ENCODE assay signal across 6 cellular contexts in the genomic region with DNA sequence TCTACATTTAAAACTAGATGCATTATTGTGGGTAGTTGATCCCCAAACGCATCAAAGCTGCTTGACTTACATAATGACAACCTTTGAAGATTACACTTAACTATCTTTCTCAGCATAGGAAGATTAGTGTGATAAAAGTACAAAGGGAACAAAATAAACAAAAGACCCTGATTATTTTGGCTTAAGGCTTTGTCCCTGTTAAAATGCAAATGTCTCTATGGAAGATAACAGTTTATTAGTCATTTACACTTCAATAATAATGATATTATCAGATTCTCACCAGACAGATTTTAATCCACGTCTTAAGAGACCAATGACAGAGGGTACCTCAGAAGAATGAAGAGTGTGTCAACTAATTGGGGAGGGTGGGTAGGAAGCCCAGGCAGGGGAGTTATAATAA.
"Had no signal": no experiment of that assay in that cellular context is flagged by ENCODE, and none has a peak within 500 bp of the region (broad histone marks: within the 10 kb centered on the region; RNA-seq: fewer than 3 reads in every experiment).

No MANE protein-coding gene starts in this region.

- DNase-seq: GF-D8 had no signal

- H3K4me3 ChIP-seq: GM12878 had no signal

- FAIRE-seq: GM12878, GM12891, GM12892, GM18507, GM19239 had no signal
